8 cellular contexts compared by ENCODE assay signal in the genomic region with DNA sequence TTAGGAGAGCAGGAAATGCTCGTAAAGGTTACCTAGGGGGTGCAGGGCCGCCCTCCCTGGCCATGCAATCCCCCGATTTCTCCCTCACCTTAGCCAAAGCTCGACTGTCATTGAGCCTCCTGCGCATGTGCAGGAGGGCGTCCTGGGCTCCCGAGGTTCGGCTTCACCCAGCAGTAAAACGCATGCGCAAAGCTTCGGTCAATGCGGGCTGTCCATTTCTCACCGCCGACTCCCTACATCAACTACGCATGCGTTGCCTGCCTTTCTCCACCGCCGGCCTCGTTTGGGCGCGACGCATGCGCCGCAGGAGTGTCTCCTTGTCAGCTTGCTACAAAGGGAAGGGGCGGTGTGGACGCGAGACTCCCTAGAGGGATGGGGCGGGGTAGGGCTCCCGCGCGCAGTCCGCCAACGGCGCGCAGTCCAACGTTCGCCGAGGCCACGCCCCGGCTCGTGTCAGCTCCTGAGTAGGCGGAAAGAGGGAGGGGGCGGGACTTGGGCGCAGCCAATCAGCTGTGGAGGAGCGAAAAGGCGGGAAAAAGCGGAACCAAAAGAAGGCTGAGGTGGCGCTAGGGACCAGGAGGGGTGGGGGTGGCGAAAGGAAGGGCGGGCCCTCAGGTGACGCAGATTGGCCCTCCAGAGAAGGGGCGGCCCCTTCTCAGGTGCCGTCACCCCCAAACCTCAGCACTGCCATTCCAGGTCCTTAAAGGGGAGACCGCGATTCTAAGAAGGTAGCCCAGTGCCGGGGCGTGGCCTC. TPM values are rescaled to one million over a fixed set of nuclear protein-coding genes. Genes with fewer than 3 reads are reported as not detected.
A peak's percentile ranks its signal among the peaks of the same experiment; 100 is the strongest.
DNase-seq lines count a peak whose midpoint lies in the region; ATAC-seq and TF ChIP-seq lines count a peak whose summit lies in the region.

A gene with protein sequence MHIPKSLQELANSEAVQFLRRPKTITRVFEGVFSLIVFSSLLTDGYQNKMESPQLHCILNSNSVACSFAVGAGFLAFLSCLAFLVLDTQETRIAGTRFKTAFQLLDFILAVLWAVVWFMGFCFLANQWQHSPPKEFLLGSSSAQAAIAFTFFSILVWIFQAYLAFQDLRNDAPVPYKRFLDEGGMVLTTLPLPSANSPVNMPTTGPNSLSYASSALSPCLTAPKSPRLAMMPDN (plus strand): TSS at position 558 of the 754 bp plus-strand sequence. CDS start 1,476 bp downstream, outside the sequence.
TSS of gene TMEM143 (minus strand) at position 131 of the 754 bp plus-strand sequence. CDS start at position 111, 20 bp downstream.

- peak within 1 kb of the TSS; percentile 79 for H3K4me3 Mint-ChIP-seq in activated CD4-positive, alpha-beta T cell treated with anti-CD3 and anti-CD28 coated beads, Interleukin-2, amount 10 ng/mL, durations not matched to agents 7 days and 5 days

- no peaks in the 10 kb centered on the region for H3K27me3 ChIP-seq in layer of hippocampus (ENCODE audit: control insufficient read depth, insufficient read depth, low read length)

- peak within 1 kb of the TSS; percentile 89 for H3K27ac ChIP-seq in coronary artery
- H3K27ac ChIP-seq in layer of hippocampus (ENCODE audit: low read depth, low read length) = peak within 1 kb of the TSS; percentile 99

- H3K27ac Mint-ChIP-seq in activated CD4-positive, alpha-beta T cell treated with anti-CD3 and anti-CD28 coated beads, Interleukin-2, amount 10 ng/mL, durations not matched to agents 7 days and 5 days = peak within 1 kb of the TSS; percentile 92

- no peak for TF ChIP-seq CTCF in coronary artery (IDR thresholded peaks at IDR 0.05)

- POLR2A ChIA-PET in activated CD4-positive, alpha-beta T cell treated with anti-CD3 and anti-CD28 coated beads, Interleukin-2, amount 10 ng/mL, durations not matched to agents 7 days and 5 days (lab: Charles Lee) = interaction anchor here (0.5 to 1.2 kb wide), 3 partner anchors 30 to 1979 kb away, joined by 4 to 5 read pairs (median 4); a partner anchor contains a TSS

- CTCF ChIA-PET in activated CD4-positive, alpha-beta T cell treated with anti-CD3 and anti-CD28 coated beads, Interleukin-2, amount 10 ng/mL, durations not matched to agents 7 days and 5 days (lab: Charles Lee) = interaction anchor here (0.7 to 3.0 kb wide), 10 partner anchors 9 to 43 kb away, joined by 3 to 15 read pairs (median 4); partner anchors contain the start of gene KDELR1

- H3K9me3 Mint-ChIP-seq in activated CD4-positive, alpha-beta T cell treated with anti-CD3 and anti-CD28 coated beads, Interleukin-2, amount 10 ng/mL, durations not matched to agents 7 days and 5 days = no peaks in the 10 kb centered on the region

- H3K4me3 ChIP-seq in coronary artery = peak within 1 kb of the TSS; percentile 69

- H3K27me3 Mint-ChIP-seq in activated CD4-positive, alpha-beta T cell treated with anti-CD3 and anti-CD28 coated beads, Interleukin-2, amount 10 ng/mL, durations not matched to agents 7 days and 5 days = no peaks in the 10 kb centered on the region

- H3K36me3 Mint-ChIP-seq in activated CD4-positive, alpha-beta T cell treated with anti-CD3 and anti-CD28 coated beads, Interleukin-2, amount 10 ng/mL, durations not matched to agents 7 days and 5 days (ENCODE audit: low read depth) = peaks cover 9% of the 10 kb centered on the region

- peak; percentile 79 for ATAC-seq in GM19351 (IDR thresholded peaks at IDR 0.05; ENCODE audit: unreplicated experiment)
- peak; percentile 72 for ATAC-seq in HG03520 (IDR thresholded peaks at IDR 0.05; ENCODE audit: unreplicated experiment)

- DNase-seq in C1 segment of cervical spinal cord (lab: John Stamatoyannopoulos, UW) = peak; percentile 90 to 100 (median 99)
- peak; percentile 98 for DNase-seq in NCI-H526 treated with DMSO at 0.1 percent for 48 hours (lab: John Stamatoyannopoulos, UW)
- peak; percentile 99 for DNase-seq in activated CD4-positive, alpha-beta T cell treated with anti-CD3 and anti-CD28 coated beads, Interleukin-2, amount 10 ng/mL, durations not matched to agents 7 days and 5 days
- DNase-seq in coronary artery (ENCODE audit: low spot score) = peak; percentile 100
- peak; percentile 87 to 96 (median 94) for DNase-seq in stimulated activated CD4-positive, alpha-beta T cell treated with anti-CD3 and anti-CD28 coated beads, Interleukin-1b, Interleukin-23, amount 100 ng/mL, for 24 hours (ENCODE audit: low read depth in 4 of 4, low spot score in 1 of 4)

- peaks cover 20% of the 10 kb centered on the region for H3K4me1 Mint-ChIP-seq in activated CD4-positive, alpha-beta T cell treated with anti-CD3 and anti-CD28 coated beads, Interleukin-2, amount 10 ng/mL, durations not matched to agents 7 days and 5 days

RNA-seq across cellular contexts. Expression of the first gene that starts in this region (rescaled TPM):
- total RNA-seq in activated CD4-positive, alpha-beta T cell treated with anti-CD3 and anti-CD28 coated beads, Interleukin-2, amount 10 ng/mL, durations not matched to agents 7 days and 5 days = not detected

RNA-seq across cellular contexts. Expression of gene TMEM143, which starts in this region (rescaled TPM):
- total RNA-seq in activated CD4-positive, alpha-beta T cell treated with anti-CD3 and anti-CD28 coated beads, Interleukin-2, amount 10 ng/mL, durations not matched to agents 7 days and 5 days = 10 to 100 TPM; 19.0 to 21.7 TPM

Comparison
In these comparisons a context has a peak if more than half of its experiments do, and no peak if none do; other contexts are left out.
1. Peak in every context shown above with its lines: DNase-seq, ATAC-seq, H3K4me3 ChIP-seq and H3K27ac ChIP-seq.